16 cellular contexts compared by ENCODE assay signal in genomic region chr16:67389911-67390815, GRCh38. TPM values are rescaled to one million over a fixed set of nuclear protein-coding genes. Genes with fewer than 3 reads are reported as not detected.
DNase-seq lines count a peak whose midpoint lies in the region; ATAC-seq, FAIRE-seq and TF ChIP-seq lines count a peak whose summit lies in the region.
"Had no signal": no experiment of that assay in that cellular context is flagged by ENCODE, and none has a peak within 500 bp of the region (broad histone marks: within the 10 kb centered on the region; RNA-seq: fewer than 3 reads in every experiment).

No MANE protein-coding gene starts in this region.

- ATAC-seq in right lobe of liver = peak in 3 of 4 donors; percentile 2 to 44 (median 39)
- ATAC-seq in HepG2 = no peak
- ATAC-seq in naive thymus-derived CD4-positive, alpha-beta T cell = peak; percentile 65
- ATAC-seq in upper lobe of right lung = peak; percentile 68

- no peak overlapping the region for H3K27ac ChIP-seq in right lobe of liver
- H3K27ac ChIP-seq in HepG2 (ENCODE audit: extremely low read length, insufficient read depth, low read length) = no peak overlapping the region
- peak overlapping the region; percentile 80 to 88 (median 81) for H3K27ac ChIP-seq in esophagus muscularis mucosa (replicated peaks in 1 of 4)
- no peak overlapping the region for H3K27ac ChIP-seq in naive thymus-derived CD4-positive, alpha-beta T cell (ENCODE audit: low read depth, low read length)
- H3K27ac ChIP-seq in upper lobe of right lung = no peak overlapping the region
- H3K27ac ChIP-seq: KMS-11 had no signal

- no peaks in the 10 kb centered on the region for H3K9me3 Mint-ChIP-seq in naive thymus-derived CD4-positive, alpha-beta T cell
- H3K9me3 Mint-ChIP-seq: mesothelial cell of epicardium had no signal

- WGBS in right lobe of liver (ENCODE audit: insufficient coverage, low coverage, low lambda C conversion rate, missing lambda C conversion rate) = 61% methylated on average over 10 of the region's 27 CpGs
- 43% methylated on average over 24 of the region's 27 CpGs for WGBS in HepG2 (ENCODE audit: low lambda C conversion rate)
- WGBS in esophagus muscularis mucosa = 69% methylated on average over 16 of the region's 27 CpGs

- no peaks in the 10 kb centered on the region for H4K20me1 ChIP-seq in HepG2 (ENCODE audit: insufficient read depth, low read length)

- TF ChIP-seq EP300 in HepG2 (IDR thresholded peaks at IDR 0.05; ENCODE audit: low read depth in 2 of 2, low read length in 2 of 2) = no peak
- no peak for TF ChIP-seq EP300 in HepG2 (CRISPR knock-in tag; IDR thresholded peaks at IDR 0.05; ENCODE audit: borderline replicate concordance)
- TF ChIP-seq EP300 in esophagus muscularis mucosa (IDR thresholded peaks at IDR 0.05) = no peak

- peaks cover 0 to 5% (median 0%) of the 10 kb centered on the region in 4 donors for H3K4me1 ChIP-seq in right lobe of liver
- H3K4me1 ChIP-seq in HepG2 (ENCODE audit: insufficient read depth, low read length) = peaks cover 18% of the 10 kb centered on the region
- H3K4me1 ChIP-seq in esophagus muscularis mucosa = peaks cover 35 to 60% (median 57%) of the 10 kb centered on the region in 4 donors
- H3K4me1 ChIP-seq in naive thymus-derived CD4-positive, alpha-beta T cell (ENCODE audit: control insufficient read depth in 2 of 2, insufficient read depth in 2 of 2, low read length in 2 of 2) = peaks cover 7 to 8% of the 10 kb centered on the region in 2 donors
- peaks cover 26% of the 10 kb centered on the region for H3K4me1 ChIP-seq in upper lobe of right lung
- peaks cover 11% of the 10 kb centered on the region; the same call in 1 of the 2 replicates for H3K4me1 ChIP-seq in HAP-1

- no peak for FAIRE-seq in HepG2 (lab: Jason Lieb, UNC)

- no peak for TF ChIP-seq CTCF in right lobe of liver (IDR thresholded peaks at IDR 0.05)
- no peak for TF ChIP-seq CTCF in HepG2 (CRISPR knock-in tag; IDR thresholded peaks at IDR 0.05)
- TF ChIP-seq CTCF in esophagus muscularis mucosa (IDR thresholded peaks at IDR 0.05) = no peak
- TF ChIP-seq CTCF in upper lobe of right lung (IDR thresholded peaks at IDR 0.05) = no peak

- peaks cover 11 to 50% (median 15%) of the 10 kb centered on the region in 5 donors for H3K27me3 Mint-ChIP-seq in naive thymus-derived CD4-positive, alpha-beta T cell

- no peak overlapping the region for H3K4me2 ChIP-seq in HepG2 (ENCODE audit: low read depth, low read length)
- H3K4me2 ChIP-seq: KMS-11 had no signal

- no peak overlapping the region for H3K4me3 Mint-ChIP-seq in naive thymus-derived CD4-positive, alpha-beta T cell
- H3K4me3 Mint-ChIP-seq: mesothelial cell of epicardium had no signal

- no peaks in the 10 kb centered on the region for H3K36me3 Mint-ChIP-seq in naive thymus-derived CD4-positive, alpha-beta T cell
- H3K36me3 Mint-ChIP-seq: mesothelial cell of epicardium had no signal

- intact Hi-C loops in right lobe of liver (cut with DNase I) (loop anchor here in 1 of 2 donors (10.0 kb wide), 1 partner anchor 135 kb away; no protein-coding TSS in a partner anchor), HepG2 (cut with micrococcal nuclease; ENCODE audit: unreplicated experiment) (no loop called here), esophagus muscularis mucosa (cut with DNase I) (no loop called here), upper lobe of right lung (cut with DNase I) (loop anchor here (10.0 kb wide), 1 partner anchor 115 kb away; the partner anchor contains the start of gene PLEKHG4)
- intact Hi-C loops in naive thymus-derived CD4-positive, alpha-beta T cell (cut with micrococcal nuclease) = no loop called here

- CTCF ChIA-PET in HepG2 (lab: Yijun Ruan, JAX; ENCODE audit: low intra/inter-chr PET ratio, low total read pairs) = no interaction called here
- CTCF ChIA-PET in naive thymus-derived CD4-positive, alpha-beta T cell (lab: Charles Lee) = interaction anchor here (0.5 kb wide), 1 partner anchor 244 kb away, joined by 6 read pairs; no protein-coding TSS in a partner anchor

- H3K9ac ChIP-seq in HepG2 (ENCODE audit: insufficient read depth, low read depth, low read length) = no peak overlapping the region
- H3K9ac ChIP-seq: KMS-11 had no signal

- POLR2A ChIA-PET in HepG2 (lab: Yijun Ruan, JAX) = no interaction called here
- POLR2A ChIA-PET in naive thymus-derived CD4-positive, alpha-beta T cell (lab: Charles Lee) = no interaction called here

- no TSS peak for BruUV-seq in HepG2 (replicated peaks; lab: Mats Ljungman, UMichigan)

- no peak for TF ChIP-seq RAD21 in HepG2 (CRISPR knock-in tag; IDR thresholded peaks at IDR 0.05)

- TF ChIP-seq POLR2A in right lobe of liver (IDR thresholded peaks at IDR 0.05) = no peak
- no peak for TF ChIP-seq POLR2A in HepG2 (IDR thresholded peaks at IDR 0.05; ENCODE audit: insufficient read depth in 1 of 2, low read depth in 2 of 2, low read length in 2 of 2)
- TF ChIP-seq POLR2A in esophagus muscularis mucosa (IDR thresholded peaks at IDR 0.05; ENCODE audit: low read depth) = no peak

- no peaks in the 10 kb centered on the region for H3K36me3 ChIP-seq in right lobe of liver
- no peaks in the 10 kb centered on the region for H3K36me3 ChIP-seq in HepG2 (replicated peaks in 1 of 2; ENCODE audit: control insufficient read depth in 1 of 2, insufficient read depth in 2 of 2, low read length in 2 of 2)
- peaks cover 0 to 24% (median 0%) of the 10 kb centered on the region in 4 donors for H3K36me3 ChIP-seq in esophagus muscularis mucosa
- no peaks in the 10 kb centered on the region for H3K36me3 ChIP-seq in naive thymus-derived CD4-positive, alpha-beta T cell (ENCODE audit: control insufficient read depth in 2 of 3, insufficient read depth in 3 of 3, low read length in 3 of 3)
- no peaks in the 10 kb centered on the region for H3K36me3 ChIP-seq in upper lobe of right lung
- no peaks in the 10 kb centered on the region for H3K36me3 ChIP-seq in HAP-1 (replicated peaks)

- H3K4me1 Mint-ChIP-seq in naive thymus-derived CD4-positive, alpha-beta T cell = peaks cover 6 to 23% (median 6%) of the 10 kb centered on the region in 7 donors

- no peak for DNase-seq in right lobe of liver
- DNase-seq in HepG2 (ENCODE audit: low spot score) = no peak
- DNase-seq in esophagus muscularis mucosa (ENCODE audit: extremely low spot score) = no peak
- DNase-seq in naive thymus-derived CD4-positive, alpha-beta T cell = no peak
- peak; percentile 80 for DNase-seq in upper lobe of right lung
- no peak for DNase-seq in NCI-H446 treated with DMSO at 0.1 percent for 48 hours (lab: John Stamatoyannopoulos, UW)
- DNase-seq in LoVo (ENCODE audit: low spot score) = no peak
- no peak for DNase-seq in HAP-1 (ENCODE audit: low spot score in 2 of 2)
- DNase-seq: amniotic stem cell; effector memory CD4-positive, alpha-beta T cell; glutamatergic neuron; NCI-H2227 treated with DMSO at 0.1 percent for 48 hours; RPMI8226 had no signal

- no peaks in the 10 kb centered on the region for H3K9me3 ChIP-seq in right lobe of liver
- no peaks in the 10 kb centered on the region for H3K9me3 ChIP-seq in HepG2 (ENCODE audit: low read length)
- H3K9me3 ChIP-seq in esophagus muscularis mucosa = no peaks in the 10 kb centered on the region
- H3K9me3 ChIP-seq in naive thymus-derived CD4-positive, alpha-beta T cell (ENCODE audit: control insufficient read depth in 2 of 3, low read length in 3 of 3) = no peaks in the 10 kb centered on the region
- H3K9me3 ChIP-seq in upper lobe of right lung = no peaks in the 10 kb centered on the region
- H3K9me3 ChIP-seq in HAP-1 = no peaks in the 10 kb centered on the region

- in situ Hi-C loops in HepG2 (cut with HindIII; ENCODE audit: extremely low pct_ligation_motif_present, low pct_unique_long_range_greater_than_20kb) = no loop called here
- in situ Hi-C loops in HAP-1 (cut with MboI; ENCODE audit: low sequenced_read_pairs) = no loop called here

- H2AFZ ChIP-seq in HepG2 (ENCODE audit: low read length) = no peak overlapping the region

- peak overlapping the region in 1 of 9 donors; percentile 2 for H3K27ac Mint-ChIP-seq in naive thymus-derived CD4-positive, alpha-beta T cell
- H3K27ac Mint-ChIP-seq: mesothelial cell of epicardium had no signal

- no peaks in the 10 kb centered on the region for H3K79me2 ChIP-seq in HepG2 (ENCODE audit: insufficient read depth, low read length)

- no peaks in the 10 kb centered on the region for H3K27me3 ChIP-seq in right lobe of liver
- peaks cover 9 to 78% of the 10 kb centered on the region in 2 experiments; a peak in 4 of 5 replicates for H3K27me3 ChIP-seq in HepG2 (ENCODE audit: control insufficient read depth in 1 of 2, insufficient read depth in 2 of 2, low read length in 2 of 2)
- no peaks in the 10 kb centered on the region for H3K27me3 ChIP-seq in esophagus muscularis mucosa
- peaks cover 4 to 11% of the 10 kb centered on the region in 2 donors for H3K27me3 ChIP-seq in naive thymus-derived CD4-positive, alpha-beta T cell (ENCODE audit: control insufficient read depth in 2 of 2, insufficient read depth in 2 of 2, low read length in 2 of 2)
- no peaks in the 10 kb centered on the region for H3K27me3 ChIP-seq in upper lobe of right lung
- H3K27me3 ChIP-seq in HAP-1 (ENCODE audit: low read depth) = no peaks in the 10 kb centered on the region

- no peak overlapping the region for H3K4me3 ChIP-seq in right lobe of liver
- no peak overlapping the region for H3K4me3 ChIP-seq in HepG2 (replicated peaks in 1 of 3; ENCODE audit: insufficient read depth in 1 of 3, low read depth in 2 of 3, low read length in 3 of 3)
- peak overlapping the region in 1 of 4 donors; percentile 67 for H3K4me3 ChIP-seq in esophagus muscularis mucosa
- H3K4me3 ChIP-seq in naive thymus-derived CD4-positive, alpha-beta T cell (ENCODE audit: low read length) = no peak overlapping the region
- H3K4me3 ChIP-seq in upper lobe of right lung = no peak overlapping the region
- no peak overlapping the region for H3K4me3 ChIP-seq in HAP-1

RNA-seq across cellular contexts. Expression of gene TPPP3, which starts 3.1 kb away (rescaled TPM):
- total RNA-seq in right lobe of liver = under 1 TPM in 5 of 6 experiments, not detected in 1; 0.24 to 0.65 (median 0.37) TPM
- total RNA-seq in HepG2 (2016; rRNA removed; fragmentation: Illumina TruSeq; extraction: Trizol) = 0.20 and 0.44 TPM in 2 replicates
- 0.18 TPM in 1 of 2 replicates, not detected in the other for total RNA-seq in HepG2 (2016; cell fraction: cytosol; rRNA removed; fragmentation: Illumina TruSeq; extraction: Trizol; ENCODE audit: low read depth)
- total RNA-seq in HepG2 (2016; cell fraction: insoluble cytoplasmic fraction; rRNA removed; fragmentation: Illumina TruSeq; extraction: Trizol) = 0.50 and 0.54 TPM in 2 replicates
- total RNA-seq in HepG2 (2016; cell fraction: membrane; rRNA removed; fragmentation: Illumina TruSeq; extraction: Trizol) = 0.31 TPM in 1 of 2 replicates, not detected in the other
- total RNA-seq in HepG2 (2016; cell fraction: nucleus; rRNA removed; fragmentation: Illumina TruSeq; extraction: Trizol) = 0.62 and 0.63 TPM in 2 replicates
- polyA plus RNA-seq in HepG2 (2011; rRNA removed) = 0.16 TPM in 1 of 2 replicates, not detected in the other
- polyA plus RNA-seq in HepG2 (2011; cell fraction: cytosol; rRNA removed) = 0.05 and 0.31 TPM in 2 replicates
- polyA plus RNA-seq in HepG2 (2011; cell fraction: nucleus; rRNA removed) = 0.31 and 0.50 TPM in 2 replicates
- polyA plus RNA-seq in HepG2 (2012) = 0.15 and 0.69 TPM in 2 replicates
- polyA plus RNA-seq in HepG2 (2016; cell fraction: cytosol; fragmentation: Illumina TruSeq; extraction: Trizol; ENCODE audit: low read depth) = 0.12 TPM in 1 of 2 replicates, not detected in the other
- polyA plus RNA-seq in HepG2 (2016; cell fraction: insoluble cytoplasmic fraction; fragmentation: Illumina TruSeq; extraction: Trizol; ENCODE audit: low read depth) = 0.23 and 0.32 TPM in 2 replicates
- polyA plus RNA-seq in HepG2 (2016; cell fraction: membrane; fragmentation: Illumina TruSeq; extraction: Trizol; ENCODE audit: low read depth) = not detected in 2 replicates
- polyA plus RNA-seq in HepG2 (2016; cell fraction: nucleus; fragmentation: Illumina TruSeq; extraction: Trizol; ENCODE audit: insufficient read depth, low read depth) = 0.48 and 0.55 TPM in 2 replicates
- 0.38 TPM in 1 of 2 replicates, not detected in the other for polyA minus RNA-seq in HepG2 (2011; rRNA and poly(A)+ RNA removed; ENCODE audit: low replicate concordance)
- polyA minus RNA-seq in HepG2 (2011; cell fraction: cytosol; rRNA and poly(A)+ RNA removed) = not detected in 2 replicates
- 0.64 TPM in 1 of 2 replicates, not detected in the other for polyA minus RNA-seq in HepG2 (2011; cell fraction: nucleus; rRNA and poly(A)+ RNA removed)
- 100 to 1,000 TPM in 1 of 4 donors, 10 to 100 TPM in 3; 32.0 to 116 (median 41.3) TPM for total RNA-seq in esophagus muscularis mucosa
- 10 to 100 TPM in 1 of 5 experiments, under 1 TPM in 1, not detected in 3; 0.37 to 18.7 TPM for total RNA-seq in naive thymus-derived CD4-positive, alpha-beta T cell
- under 1 TPM in 1 of 2 donors, not detected in 1; 0.19 TPM for polyA plus RNA-seq in naive thymus-derived CD4-positive, alpha-beta T cell
- 29.7 TPM for total RNA-seq in upper lobe of right lung

RNA-seq across cellular contexts. Expression of gene ZDHHC1, which starts 26.1 kb away (rescaled TPM):
- 1 to 10 TPM; 1.2 to 4.0 (median 1.8) TPM for total RNA-seq in right lobe of liver
- 0.36 and 1.1 TPM in 2 replicates for total RNA-seq in HepG2 (2016; rRNA removed; fragmentation: Illumina TruSeq; extraction: Trizol)
- 1.6 and 1.9 TPM in 2 replicates for total RNA-seq in HepG2 (2016; cell fraction: cytosol; rRNA removed; fragmentation: Illumina TruSeq; extraction: Trizol; ENCODE audit: low read depth)
- total RNA-seq in HepG2 (2016; cell fraction: insoluble cytoplasmic fraction; rRNA removed; fragmentation: Illumina TruSeq; extraction: Trizol) = 0.33 and 1.3 TPM in 2 replicates
- total RNA-seq in HepG2 (2016; cell fraction: membrane; rRNA removed; fragmentation: Illumina TruSeq; extraction: Trizol) = 2.2 and 3.3 TPM in 2 replicates
- total RNA-seq in HepG2 (2016; cell fraction: nucleus; rRNA removed; fragmentation: Illumina TruSeq; extraction: Trizol) = 0.96 and 3.2 TPM in 2 replicates
- 0.47 and 0.51 TPM in 2 replicates for polyA plus RNA-seq in HepG2 (2011; rRNA removed)
- 0.28 and 0.60 TPM in 2 replicates for polyA plus RNA-seq in HepG2 (2011; cell fraction: cytosol; rRNA removed)
- polyA plus RNA-seq in HepG2 (2011; cell fraction: nucleus; rRNA removed) = 2.1 and 2.7 TPM in 2 replicates
- polyA plus RNA-seq in HepG2 (2012) = 0.36 and 1.0 TPM in 2 replicates
- 1.3 and 1.6 TPM in 2 replicates for polyA plus RNA-seq in HepG2 (2016; cell fraction: cytosol; fragmentation: Illumina TruSeq; extraction: Trizol; ENCODE audit: low read depth)
- 0.35 and 0.63 TPM in 2 replicates for polyA plus RNA-seq in HepG2 (2016; cell fraction: insoluble cytoplasmic fraction; fragmentation: Illumina TruSeq; extraction: Trizol; ENCODE audit: low read depth)
- 1.2 and 1.6 TPM in 2 replicates for polyA plus RNA-seq in HepG2 (2016; cell fraction: membrane; fragmentation: Illumina TruSeq; extraction: Trizol; ENCODE audit: low read depth)
- polyA plus RNA-seq in HepG2 (2016; cell fraction: nucleus; fragmentation: Illumina TruSeq; extraction: Trizol; ENCODE audit: insufficient read depth, low read depth) = 1.3 and 1.4 TPM in 2 replicates
- 1.6 and 5.9 TPM in 2 replicates for polyA minus RNA-seq in HepG2 (2011; rRNA and poly(A)+ RNA removed; ENCODE audit: low replicate concordance)
- 0.26 TPM in 1 of 2 replicates, not detected in the other for polyA minus RNA-seq in HepG2 (2011; cell fraction: cytosol; rRNA and poly(A)+ RNA removed)
- 1.6 and 3.5 TPM in 2 replicates for polyA minus RNA-seq in HepG2 (2011; cell fraction: nucleus; rRNA and poly(A)+ RNA removed)
- 10 to 100 TPM; 11.6 to 27.5 (median 20.8) TPM for total RNA-seq in esophagus muscularis mucosa
- total RNA-seq in naive thymus-derived CD4-positive, alpha-beta T cell = 1 to 10 TPM in 1 of 5 experiments, under 1 TPM in 2, not detected in 2; 0.34 to 3.6 (median 0.48) TPM
- polyA plus RNA-seq in naive thymus-derived CD4-positive, alpha-beta T cell = not detected
- total RNA-seq in upper lobe of right lung = 11.1 TPM

RNA-seq across cellular contexts. Expression of gene HSD11B2, which starts 40.8 kb away (rescaled TPM):
- total RNA-seq in right lobe of liver (1 to 10 TPM; 1.3 to 2.7 (median 2.1) TPM), HepG2 (2016; rRNA removed; fragmentation: Illumina TruSeq; extraction: Trizol) (6.7 and 13.6 TPM in 2 replicates), esophagus muscularis mucosa (1 to 10 TPM in 2 of 4 donors, under 1 TPM in 1, not detected in 1; 0.42 to 2.2 (median 1.1) TPM), upper lobe of right lung (2.2 TPM)
- 3.9 and 4.1 TPM in 2 replicates for total RNA-seq in HepG2 (2016; cell fraction: cytosol; rRNA removed; fragmentation: Illumina TruSeq; extraction: Trizol; ENCODE audit: low read depth)
- 5.4 and 13.4 TPM in 2 replicates for total RNA-seq in HepG2 (2016; cell fraction: insoluble cytoplasmic fraction; rRNA removed; fragmentation: Illumina TruSeq; extraction: Trizol)
- total RNA-seq in HepG2 (2016; cell fraction: membrane; rRNA removed; fragmentation: Illumina TruSeq; extraction: Trizol) = 8.8 TPM in 2 replicates
- total RNA-seq in HepG2 (2016; cell fraction: nucleus; rRNA removed; fragmentation: Illumina TruSeq; extraction: Trizol) = 14.6 and 15.0 TPM in 2 replicates
- polyA plus RNA-seq in HepG2 (2011; rRNA removed) = 8.9 and 11.9 TPM in 2 replicates
- 5.3 and 6.3 TPM in 2 replicates for polyA plus RNA-seq in HepG2 (2011; cell fraction: cytosol; rRNA removed)
- 34.2 and 34.3 TPM in 2 replicates for polyA plus RNA-seq in HepG2 (2011; cell fraction: nucleus; rRNA removed)
- 8.4 and 11.0 TPM in 2 replicates for polyA plus RNA-seq in HepG2 (2012)
- polyA plus RNA-seq in HepG2 (2016; cell fraction: cytosol; fragmentation: Illumina TruSeq; extraction: Trizol; ENCODE audit: low read depth) = 6.5 and 9.3 TPM in 2 replicates
- 11.1 and 13.3 TPM in 2 replicates for polyA plus RNA-seq in HepG2 (2016; cell fraction: insoluble cytoplasmic fraction; fragmentation: Illumina TruSeq; extraction: Trizol; ENCODE audit: low read depth)
- 11.3 and 12.9 TPM in 2 replicates for polyA plus RNA-seq in HepG2 (2016; cell fraction: membrane; fragmentation: Illumina TruSeq; extraction: Trizol; ENCODE audit: low read depth)
- 48.6 and 52.7 TPM in 2 replicates for polyA plus RNA-seq in HepG2 (2016; cell fraction: nucleus; fragmentation: Illumina TruSeq; extraction: Trizol; ENCODE audit: insufficient read depth, low read depth)
- polyA minus RNA-seq in HepG2 (2011; rRNA and poly(A)+ RNA removed; ENCODE audit: low replicate concordance) = 3.3 and 16.4 TPM in 2 replicates
- polyA minus RNA-seq in HepG2 (2011; cell fraction: cytosol; rRNA and poly(A)+ RNA removed) = 4.1 and 8.5 TPM in 2 replicates
- polyA minus RNA-seq in HepG2 (2011; cell fraction: nucleus; rRNA and poly(A)+ RNA removed) = 8.7 and 11.3 TPM in 2 replicates
- total RNA-seq in naive thymus-derived CD4-positive, alpha-beta T cell = under 1 TPM in 1 of 5 experiments, not detected in 4; 0.17 TPM
- not detected for polyA plus RNA-seq in naive thymus-derived CD4-positive, alpha-beta T cell
- polyA plus RNA-seq: AG04450 had no signal

Comparison
In these comparisons a context has a peak if more than half of its experiments do, and no peak if none do; other contexts are left out.
1. H3K27ac ChIP-seq: peak in esophagus muscularis mucosa (4 of 4); none in right lobe of liver (0 of 3), HepG2 (single experiment), naive thymus-derived CD4-positive, alpha-beta T cell (single experiment) and upper lobe of right lung (single experiment).